1 cellular context compared by ENCODE assay signal in the genomic region with DNA sequence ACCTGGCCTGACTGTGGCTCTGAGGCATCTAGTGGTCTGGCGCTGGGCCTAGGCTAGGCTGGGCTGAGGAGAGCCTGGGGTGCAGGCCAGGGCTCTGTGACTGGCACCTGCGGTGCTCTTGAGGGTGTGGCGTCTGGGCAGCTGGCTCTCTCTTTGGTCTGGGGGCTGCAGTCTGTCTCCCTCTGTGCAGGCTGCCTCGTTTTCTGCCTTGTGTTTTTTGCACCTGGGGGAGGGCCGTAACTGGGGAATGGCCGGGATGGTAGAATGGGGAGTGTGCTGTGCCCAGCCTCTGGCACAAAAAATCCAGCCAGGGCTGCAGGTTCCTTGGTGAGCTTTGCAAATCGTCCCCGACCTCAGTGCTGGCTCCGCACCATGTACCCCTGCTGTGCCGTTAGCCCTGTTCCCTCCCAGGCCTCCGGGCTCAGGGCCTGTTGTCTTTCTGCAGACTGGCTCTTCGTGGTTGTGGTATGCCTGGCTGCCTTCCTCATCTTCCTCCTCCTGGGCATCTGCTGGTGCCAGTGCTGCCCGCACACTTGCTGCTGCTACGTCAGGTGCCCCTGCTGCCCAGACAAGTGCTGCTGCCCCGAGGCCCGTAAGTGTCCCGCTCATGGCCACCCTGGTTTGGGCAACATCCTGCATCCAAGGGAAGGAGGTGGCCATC.
A peak's percentile ranks its signal among the peaks of the same experiment; 100 is the strongest.
TF ChIP-seq lines count a peak whose summit lies in the region.

No MANE protein-coding gene starts in this region.

TF ChIP-seq in HepG2, 621 proteins besides CTCF, POLR2A, EP300 and RAD21 (continued from another document):
- TF ChIP-seq KMT2B (CRISPR knock-in tag; IDR thresholded peaks at IDR 0.05) (no peak), ZNF263 (CRISPR knock-in tag; IDR thresholded peaks at IDR 0.05) (no peak), GPN1 (CRISPR knock-in tag; IDR thresholded peaks at IDR 0.05; ENCODE audit: borderline replicate concordance) (no peak), ARID4A (CRISPR knock-in tag; IDR thresholded peaks at IDR 0.05; ENCODE audit: borderline replicate concordance) (no peak), KLF9 (CRISPR knock-in tag; IDR thresholded peaks at IDR 0.05; ENCODE audit: low read depth) (no peak), RBM39 (IDR thresholded peaks at IDR 0.05; ENCODE audit: low read depth, low read length, poor library complexity, severe bottlenecking) (peak; percentile 5), TOPORS (CRISPR knock-in tag; IDR thresholded peaks at IDR 0.05) (no peak), HMGA1 (CRISPR knock-in tag; conservative IDR thresholded peaks at IDR 0.05) (no peak), NFE2 (CRISPR knock-in tag; IDR thresholded peaks at IDR 0.05) (no peak), ZNF530 (CRISPR knock-in tag; IDR thresholded peaks at IDR 0.05; ENCODE audit: low read depth) (no peak), ZFP90 (CRISPR knock-in tag; IDR thresholded peaks at IDR 0.05; ENCODE audit: borderline replicate concordance) (no peak), NAIF1 (CRISPR knock-in tag; IDR thresholded peaks at IDR 0.05; ENCODE audit: borderline replicate concordance) (no peak), AGO2 (optimal IDR thresholded peaks at IDR 0.05; ENCODE audit: low read depth, low read length) (peak; percentile 95), MIXL1 (CRISPR knock-in tag; IDR thresholded peaks at IDR 0.05) (no peak)
- TF ChIP-seq, protein P1, sequence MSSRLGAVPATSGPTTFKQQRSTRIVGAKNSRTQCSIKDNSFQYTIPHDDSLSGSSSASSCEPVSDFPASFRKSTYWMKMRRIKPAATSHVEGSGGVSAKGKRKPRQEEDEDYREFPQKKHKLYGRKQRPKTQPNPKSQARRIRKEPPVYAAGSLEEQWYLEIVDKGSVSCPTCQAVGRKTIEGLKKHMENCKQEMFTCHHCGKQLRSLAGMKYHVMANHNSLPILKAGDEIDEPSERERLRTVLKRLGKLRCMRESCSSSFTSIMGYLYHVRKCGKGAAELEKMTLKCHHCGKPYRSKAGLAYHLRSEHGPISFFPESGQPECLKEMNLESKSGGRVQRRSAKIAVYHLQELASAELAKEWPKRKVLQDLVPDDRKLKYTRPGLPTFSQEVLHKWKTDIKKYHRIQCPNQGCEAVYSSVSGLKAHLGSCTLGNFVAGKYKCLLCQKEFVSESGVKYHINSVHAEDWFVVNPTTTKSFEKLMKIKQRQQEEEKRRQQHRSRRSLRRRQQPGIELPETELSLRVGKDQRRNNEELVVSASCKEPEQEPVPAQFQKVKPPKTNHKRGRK (CRISPR knock-in tag; IDR thresholded peaks at IDR 0.05) = no peak
TF ChIP-seq in HepG2: peak in this region for 8.
